ENCODE assay signal across 8 cellular contexts in the genomic region with DNA sequence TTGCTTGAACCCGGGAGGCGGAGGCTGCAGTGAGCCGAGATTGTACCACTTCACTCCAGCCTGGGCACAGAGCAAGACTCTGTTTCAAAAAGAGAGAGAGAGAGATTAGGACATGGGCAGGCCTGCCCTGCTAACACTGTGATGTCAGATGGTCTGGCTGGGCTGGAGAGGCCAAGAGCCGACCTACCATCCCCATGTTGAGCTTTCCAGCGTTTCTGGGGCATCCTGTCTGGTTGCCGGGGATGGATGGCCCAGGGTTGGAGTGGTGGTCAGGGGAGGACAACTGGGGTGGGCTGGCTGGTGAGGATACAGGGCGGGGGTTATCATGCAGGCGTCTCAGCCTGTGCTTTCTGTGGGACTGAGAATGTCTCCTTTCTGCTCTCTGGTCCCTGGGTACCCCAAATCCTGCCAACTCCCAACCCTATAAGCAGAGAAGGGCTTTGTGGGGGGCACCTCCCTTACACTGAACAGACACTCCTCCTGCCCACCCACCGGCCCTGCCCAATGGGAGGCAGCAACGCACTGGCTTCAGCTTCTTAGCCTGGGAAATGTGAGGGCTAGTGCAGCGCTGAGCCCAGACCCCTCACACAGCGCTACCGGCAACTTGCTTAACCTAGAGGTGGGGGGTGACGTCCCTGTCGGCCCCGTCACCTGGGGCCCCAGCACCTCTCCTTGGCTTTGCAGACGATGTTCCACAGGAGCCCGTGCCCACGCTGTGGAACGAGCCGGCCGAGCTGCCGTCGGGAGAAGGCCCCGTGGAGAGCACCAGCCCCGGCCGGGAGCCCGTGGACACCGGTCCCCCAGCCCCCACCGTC. TPM values are rescaled to one million over a fixed set of nuclear protein-coding genes. Genes with fewer than 3 reads are reported as not detected.
A peak's percentile ranks its signal among the peaks of the same experiment; 100 is the strongest.
DNase-seq lines count a peak whose midpoint lies in the region; ATAC-seq, FAIRE-seq and TF ChIP-seq lines count a peak whose summit lies in the region.

No MANE protein-coding gene starts in this region.

- H3F3A ChIP-seq in neural progenitor cell (ENCODE audit: low read depth), result peaks cover 4% of the 10 kb centered on the region

- ATAC-seq in HG02798 (IDR thresholded peaks at IDR 0.05; ENCODE audit: poor library complexity, unreplicated experiment) (no peak), HG02763 (IDR thresholded peaks at IDR 0.05; ENCODE audit: unreplicated experiment) (no peak), GM21737 (IDR thresholded peaks at IDR 0.05; ENCODE audit: unreplicated experiment) (no peak)

- no peak for FAIRE-seq in D721Med (lab: Jason Lieb, UNC)

- DNase-seq in D721Med (ENCODE audit: insufficient read length, low spot score) (peak; percentile 52), NCI-H1092 treated with DMSO at 0.1 percent for 48 hours (lab: John Stamatoyannopoulos, UW) (peak; percentile 11), epithelial cell of proximal tubule (ENCODE audit: low read depth) (no peak), neural progenitor cell (ENCODE audit: low spot score) (peak; percentile 57), Karpas-422 (no peak)

- peaks cover 52% of the 10 kb centered on the region for H3K27me3 ChIP-seq in neural progenitor cell
- no peaks in the 10 kb centered on the region for H3K27me3 ChIP-seq in Karpas-422 (ENCODE audit: low read length)

- H3K27ac ChIP-seq in neural progenitor cell (no peak overlapping the region), Karpas-422 (ENCODE audit: low read length) (no peak overlapping the region)

- peaks cover 24% of the 10 kb centered on the region for H3K27me3 Mint-ChIP-seq in neural progenitor cell (ENCODE audit: insufficient read depth, low read depth)

- H3K9me3 ChIP-seq in neural progenitor cell (ENCODE audit: low read depth), result no peaks in the 10 kb centered on the region
- no peaks in the 10 kb centered on the region for H3K9me3 ChIP-seq in Karpas-422 (ENCODE audit: low read length)

- H3K27ac Mint-ChIP-seq in neural progenitor cell, result no peak overlapping the region

- no peaks in the 10 kb centered on the region for H3K9me3 Mint-ChIP-seq in neural progenitor cell

- no peaks in the 10 kb centered on the region for H3K36me3 Mint-ChIP-seq in neural progenitor cell

- H3K9me2 ChIP-seq in Karpas-422 (replicated peaks; ENCODE audit: insufficient read depth, low read length), result no peaks in the 10 kb centered on the region

- H3K4me3 ChIP-seq in epithelial cell of proximal tubule (ENCODE audit: low read depth, low read length), result peak overlapping the region; percentile 56
- peak overlapping the region; percentile 63 for H3K4me3 ChIP-seq in neural progenitor cell
- H3K4me3 ChIP-seq in Karpas-422 (ENCODE audit: low read length), result no peak overlapping the region

- peak overlapping the region; percentile 93 for H3K4me2 ChIP-seq in neural progenitor cell
- H3K4me2 ChIP-seq in Karpas-422 (ENCODE audit: low read depth, low read length, poor library complexity, severe bottlenecking), result no peak overlapping the region

- H3K4me1 Mint-ChIP-seq in neural progenitor cell, result peaks cover 16% of the 10 kb centered on the region

- peak overlapping the region; percentile 75 for H3K4me3 Mint-ChIP-seq in neural progenitor cell

- H3K9ac ChIP-seq in neural progenitor cell (no peak overlapping the region), Karpas-422 (ENCODE audit: low read length) (no peak overlapping the region)

- H3K36me3 ChIP-seq in neural progenitor cell (no peaks in the 10 kb centered on the region), Karpas-422 (ENCODE audit: insufficient read depth, low read length) (no peaks in the 10 kb centered on the region)

- H3K4me1 ChIP-seq in neural progenitor cell, result peaks cover 4% of the 10 kb centered on the region
- no peaks in the 10 kb centered on the region for H3K4me1 ChIP-seq in Karpas-422 (ENCODE audit: low read length)

- TF ChIP-seq CTCF in D721Med (IDR thresholded peaks at IDR 0.05; ENCODE audit: insufficient read depth, missing control alignments) (peak; percentile 14), epithelial cell of proximal tubule (conservative IDR thresholded peaks at IDR 0.05; ENCODE audit: low read depth, low read length) (peak; percentile 12), neural progenitor cell (IDR thresholded peaks at IDR 0.05) (peak; percentile 9)

- H4K20me1 ChIP-seq in neural progenitor cell (ENCODE audit: low read depth), result no peaks in the 10 kb centered on the region
- no peaks in the 10 kb centered on the region for H4K20me1 ChIP-seq in Karpas-422 (ENCODE audit: insufficient read depth, low read depth, low read length)

- no peaks in the 10 kb centered on the region for H3K79me2 ChIP-seq in neural progenitor cell (ENCODE audit: low read depth)
- no peaks in the 10 kb centered on the region for H3K79me2 ChIP-seq in Karpas-422 (ENCODE audit: low read length)

- H2AFZ ChIP-seq in neural progenitor cell (replicated peaks) (no peak overlapping the region), Karpas-422 (ENCODE audit: low read length) (no peak overlapping the region)

RNA-seq across cellular contexts. Expression of gene SNORC, which starts 5.4 kb away (rescaled TPM):
- 1.2 and 5.0 TPM in 2 replicates for total RNA-seq in epithelial cell of proximal tubule
- total RNA-seq in neural progenitor cell (ENCODE audit: low replicate concordance), result 2.6 TPM in 1 of 2 replicates, not detected in the other
- total RNA-seq in Karpas-422 (2014; rRNA removed; shearing (Covaris generic); ENCODE audit: low replicate concordance), result 1.2 and 1.9 TPM in 2 replicates

Comparison
In these comparisons a context has a peak if more than half of its experiments do, and no peak if none do; other contexts are left out.
1. DNase-seq: peak in D721Med (single experiment), NCI-H1092 treated with DMSO at 0.1 percent for 48 hours (single experiment) and neural progenitor cell (single experiment); none in epithelial cell of proximal tubule (single experiment) and Karpas-422 (single experiment).
2. Peak in every context shown above with its lines, with median percentiles within 50 percentile points of each other: CTCF ChIP-seq.